Comparison of ENCODE assay signal across 1 cellular context in the genomic region with DNA sequence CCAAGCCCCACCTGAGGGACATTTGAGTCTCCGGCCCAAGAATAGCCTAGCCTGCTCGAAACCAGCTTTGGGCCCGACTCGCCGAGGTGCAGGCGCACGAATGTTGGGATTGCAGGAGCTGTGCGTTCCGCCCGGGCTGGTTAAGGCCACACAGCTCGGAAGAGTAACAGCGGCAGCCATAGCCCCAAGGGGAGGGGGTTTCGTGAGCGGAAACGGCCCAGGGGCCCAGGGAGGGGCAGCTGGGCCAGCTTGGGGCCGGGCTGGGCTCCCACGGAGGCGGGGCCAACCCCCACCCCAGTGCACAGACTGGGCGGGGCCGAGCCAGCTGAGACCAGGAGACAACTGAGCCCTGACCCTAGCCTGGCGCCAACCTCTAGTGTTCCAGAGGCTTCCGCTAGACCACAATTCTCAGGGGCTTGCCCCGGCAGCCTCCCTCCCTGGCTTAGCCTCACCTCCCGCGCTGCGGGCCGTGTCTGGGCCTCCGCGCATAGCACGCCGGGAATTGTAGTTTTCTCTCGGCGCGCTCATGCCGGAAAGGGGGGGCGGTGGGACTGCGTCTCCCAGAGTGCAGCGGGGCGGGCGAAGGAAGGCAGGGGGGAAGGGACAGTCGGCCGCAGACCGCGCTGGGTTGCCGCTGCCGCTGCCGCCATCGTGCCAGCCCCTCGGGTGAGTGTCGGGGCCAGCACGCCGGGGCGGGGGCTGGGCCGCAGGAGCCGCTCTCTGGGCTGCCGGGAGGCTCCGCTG.
TF ChIP-seq lines count a peak whose summit lies in the region.

A gene (plus strand): TSS at position 614 of the 744 bp plus-strand sequence. CDS start 18,198 bp downstream, outside the sequence.

TF ChIP-seq in WTC11, 78 proteins besides CTCF, POLR2A, EP300 and RAD21 (continued from another document):
- TF ChIP-seq, protein P1, sequence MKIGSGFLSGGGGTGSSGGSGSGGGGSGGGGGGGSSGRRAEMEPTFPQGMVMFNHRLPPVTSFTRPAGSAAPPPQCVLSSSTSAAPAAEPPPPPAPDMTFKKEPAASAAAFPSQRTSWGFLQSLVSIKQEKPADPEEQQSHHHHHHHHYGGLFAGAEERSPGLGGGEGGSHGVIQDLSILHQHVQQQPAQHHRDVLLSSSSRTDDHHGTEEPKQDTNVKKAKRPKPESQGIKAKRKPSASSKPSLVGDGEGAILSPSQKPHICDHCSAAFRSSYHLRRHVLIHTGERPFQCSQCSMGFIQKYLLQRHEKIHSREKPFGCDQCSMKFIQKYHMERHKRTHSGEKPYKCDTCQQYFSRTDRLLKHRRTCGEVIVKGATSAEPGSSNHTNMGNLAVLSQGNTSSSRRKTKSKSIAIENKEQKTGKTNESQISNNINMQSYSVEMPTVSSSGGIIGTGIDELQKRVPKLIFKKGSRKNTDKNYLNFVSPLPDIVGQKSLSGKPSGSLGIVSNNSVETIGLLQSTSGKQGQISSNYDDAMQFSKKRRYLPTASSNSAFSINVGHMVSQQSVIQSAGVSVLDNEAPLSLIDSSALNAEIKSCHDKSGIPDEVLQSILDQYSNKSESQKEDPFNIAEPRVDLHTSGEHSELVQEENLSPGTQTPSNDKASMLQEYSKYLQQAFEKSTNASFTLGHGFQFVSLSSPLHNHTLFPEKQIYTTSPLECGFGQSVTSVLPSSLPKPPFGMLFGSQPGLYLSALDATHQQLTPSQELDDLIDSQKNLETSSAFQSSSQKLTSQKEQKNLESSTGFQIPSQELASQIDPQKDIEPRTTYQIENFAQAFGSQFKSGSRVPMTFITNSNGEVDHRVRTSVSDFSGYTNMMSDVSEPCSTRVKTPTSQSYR (CRISPR knock-in tag; IDR thresholded peaks at IDR 0.05): peak; percentile 96
- TF ChIP-seq TEAD1 (CRISPR knock-in tag; IDR thresholded peaks at IDR 0.05) (peak; percentile 90), ZNF416 (CRISPR knock-in tag; IDR thresholded peaks at IDR 0.05) (no peak), GTF2I (CRISPR knock-in tag; conservative IDR thresholded peaks at IDR 0.05) (peak; percentile 66; the same call in 1 of the 2 replicates), ZNF396 (CRISPR knock-in tag; IDR thresholded peaks at IDR 0.05; ENCODE audit: borderline replicate concordance) (no peak), SMAD4 (CRISPR knock-in tag; IDR thresholded peaks at IDR 0.05) (peak; percentile 79; the same call in 1 of the 2 replicates), CREM (CRISPR knock-in tag; IDR thresholded peaks at IDR 0.05) (peak; percentile 72; the same call in 1 of the 2 replicates), FOXK1 (CRISPR knock-in tag; IDR thresholded peaks at IDR 0.05) (peak; percentile 82), GABPB1 (CRISPR knock-in tag; IDR thresholded peaks at IDR 0.05) (peak; percentile 63; the same call in 1 of the 2 replicates), NFYB (CRISPR knock-in tag; conservative IDR thresholded peaks at IDR 0.05; ENCODE audit: low read depth) (no peak)
- TF ChIP-seq, protein P2, sequence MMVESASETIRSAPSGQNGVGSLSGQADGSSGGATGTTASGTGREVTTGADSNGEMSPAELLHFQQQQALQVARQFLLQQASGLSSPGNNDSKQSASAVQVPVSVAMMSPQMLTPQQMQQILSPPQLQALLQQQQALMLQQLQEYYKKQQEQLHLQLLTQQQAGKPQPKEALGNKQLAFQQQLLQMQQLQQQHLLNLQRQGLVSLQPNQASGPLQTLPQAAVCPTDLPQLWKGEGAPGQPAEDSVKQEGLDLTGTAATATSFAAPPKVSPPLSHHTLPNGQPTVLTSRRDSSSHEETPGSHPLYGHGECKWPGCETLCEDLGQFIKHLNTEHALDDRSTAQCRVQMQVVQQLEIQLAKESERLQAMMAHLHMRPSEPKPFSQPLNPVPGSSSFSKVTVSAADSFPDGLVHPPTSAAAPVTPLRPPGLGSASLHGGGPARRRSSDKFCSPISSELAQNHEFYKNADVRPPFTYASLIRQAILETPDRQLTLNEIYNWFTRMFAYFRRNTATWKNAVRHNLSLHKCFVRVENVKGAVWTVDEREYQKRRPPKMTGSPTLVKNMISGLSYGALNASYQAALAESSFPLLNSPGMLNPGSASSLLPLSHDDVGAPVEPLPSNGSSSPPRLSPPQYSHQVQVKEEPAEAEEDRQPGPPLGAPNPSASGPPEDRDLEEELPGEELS (CRISPR knock-in tag; IDR thresholded peaks at IDR 0.05): 0 out of 2 replicates have a peak, but pooled peaks have one; percentile 22
- TF ChIP-seq, protein P3, sequence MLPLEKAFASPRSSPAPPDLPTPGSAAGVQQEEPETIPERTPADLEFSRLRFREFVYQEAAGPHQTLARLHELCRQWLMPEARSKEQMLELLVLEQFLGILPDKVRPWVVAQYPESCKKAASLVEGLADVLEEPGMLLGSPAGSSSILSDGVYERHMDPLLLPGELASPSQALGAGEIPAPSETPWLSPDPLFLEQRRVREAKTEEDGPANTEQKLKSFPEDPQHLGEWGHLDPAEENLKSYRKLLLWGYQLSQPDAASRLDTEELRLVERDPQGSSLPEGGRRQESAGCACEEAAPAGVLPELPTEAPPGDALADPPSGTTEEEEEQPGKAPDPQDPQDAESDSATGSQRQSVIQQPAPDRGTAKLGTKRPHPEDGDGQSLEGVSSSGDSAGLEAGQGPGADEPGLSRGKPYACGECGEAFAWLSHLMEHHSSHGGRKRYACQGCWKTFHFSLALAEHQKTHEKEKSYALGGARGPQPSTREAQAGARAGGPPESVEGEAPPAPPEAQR (CRISPR knock-in tag; IDR thresholded peaks at IDR 0.05): no peak
- TF ChIP-seq, protein P4, sequence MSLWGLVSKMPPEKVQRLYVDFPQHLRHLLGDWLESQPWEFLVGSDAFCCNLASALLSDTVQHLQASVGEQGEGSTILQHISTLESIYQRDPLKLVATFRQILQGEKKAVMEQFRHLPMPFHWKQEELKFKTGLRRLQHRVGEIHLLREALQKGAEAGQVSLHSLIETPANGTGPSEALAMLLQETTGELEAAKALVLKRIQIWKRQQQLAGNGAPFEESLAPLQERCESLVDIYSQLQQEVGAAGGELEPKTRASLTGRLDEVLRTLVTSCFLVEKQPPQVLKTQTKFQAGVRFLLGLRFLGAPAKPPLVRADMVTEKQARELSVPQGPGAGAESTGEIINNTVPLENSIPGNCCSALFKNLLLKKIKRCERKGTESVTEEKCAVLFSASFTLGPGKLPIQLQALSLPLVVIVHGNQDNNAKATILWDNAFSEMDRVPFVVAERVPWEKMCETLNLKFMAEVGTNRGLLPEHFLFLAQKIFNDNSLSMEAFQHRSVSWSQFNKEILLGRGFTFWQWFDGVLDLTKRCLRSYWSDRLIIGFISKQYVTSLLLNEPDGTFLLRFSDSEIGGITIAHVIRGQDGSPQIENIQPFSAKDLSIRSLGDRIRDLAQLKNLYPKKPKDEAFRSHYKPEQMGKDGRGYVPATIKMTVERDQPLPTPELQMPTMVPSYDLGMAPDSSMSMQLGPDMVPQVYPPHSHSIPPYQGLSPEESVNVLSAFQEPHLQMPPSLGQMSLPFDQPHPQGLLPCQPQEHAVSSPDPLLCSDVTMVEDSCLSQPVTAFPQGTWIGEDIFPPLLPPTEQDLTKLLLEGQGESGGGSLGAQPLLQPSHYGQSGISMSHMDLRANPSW (CRISPR knock-in tag; conservative IDR thresholded peaks at IDR 0.05; ENCODE audit: low read depth): no peak
- TF ChIP-seq, protein P5, sequence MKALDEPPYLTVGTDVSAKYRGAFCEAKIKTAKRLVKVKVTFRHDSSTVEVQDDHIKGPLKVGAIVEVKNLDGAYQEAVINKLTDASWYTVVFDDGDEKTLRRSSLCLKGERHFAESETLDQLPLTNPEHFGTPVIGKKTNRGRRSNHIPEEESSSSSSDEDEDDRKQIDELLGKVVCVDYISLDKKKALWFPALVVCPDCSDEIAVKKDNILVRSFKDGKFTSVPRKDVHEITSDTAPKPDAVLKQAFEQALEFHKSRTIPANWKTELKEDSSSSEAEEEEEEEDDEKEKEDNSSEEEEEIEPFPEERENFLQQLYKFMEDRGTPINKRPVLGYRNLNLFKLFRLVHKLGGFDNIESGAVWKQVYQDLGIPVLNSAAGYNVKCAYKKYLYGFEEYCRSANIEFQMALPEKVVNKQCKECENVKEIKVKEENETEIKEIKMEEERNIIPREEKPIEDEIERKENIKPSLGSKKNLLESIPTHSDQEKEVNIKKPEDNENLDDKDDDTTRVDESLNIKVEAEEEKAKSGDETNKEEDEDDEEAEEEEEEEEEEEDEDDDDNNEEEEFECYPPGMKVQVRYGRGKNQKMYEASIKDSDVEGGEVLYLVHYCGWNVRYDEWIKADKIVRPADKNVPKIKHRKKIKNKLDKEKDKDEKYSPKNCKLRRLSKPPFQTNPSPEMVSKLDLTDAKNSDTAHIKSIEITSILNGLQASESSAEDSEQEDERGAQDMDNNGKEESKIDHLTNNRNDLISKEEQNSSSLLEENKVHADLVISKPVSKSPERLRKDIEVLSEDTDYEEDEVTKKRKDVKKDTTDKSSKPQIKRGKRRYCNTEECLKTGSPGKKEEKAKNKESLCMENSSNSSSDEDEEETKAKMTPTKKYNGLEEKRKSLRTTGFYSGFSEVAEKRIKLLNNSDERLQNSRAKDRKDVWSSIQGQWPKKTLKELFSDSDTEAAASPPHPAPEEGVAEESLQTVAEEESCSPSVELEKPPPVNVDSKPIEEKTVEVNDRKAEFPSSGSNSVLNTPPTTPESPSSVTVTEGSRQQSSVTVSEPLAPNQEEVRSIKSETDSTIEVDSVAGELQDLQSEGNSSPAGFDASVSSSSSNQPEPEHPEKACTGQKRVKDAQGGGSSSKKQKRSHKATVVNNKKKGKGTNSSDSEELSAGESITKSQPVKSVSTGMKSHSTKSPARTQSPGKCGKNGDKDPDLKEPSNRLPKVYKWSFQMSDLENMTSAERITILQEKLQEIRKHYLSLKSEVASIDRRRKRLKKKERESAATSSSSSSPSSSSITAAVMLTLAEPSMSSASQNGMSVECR (CRISPR knock-in tag; IDR thresholded peaks at IDR 0.05; ENCODE audit: borderline replicate concordance): peak; percentile 82; the same call in 1 of the 2 replicates
- TF ChIP-seq, protein P6, sequence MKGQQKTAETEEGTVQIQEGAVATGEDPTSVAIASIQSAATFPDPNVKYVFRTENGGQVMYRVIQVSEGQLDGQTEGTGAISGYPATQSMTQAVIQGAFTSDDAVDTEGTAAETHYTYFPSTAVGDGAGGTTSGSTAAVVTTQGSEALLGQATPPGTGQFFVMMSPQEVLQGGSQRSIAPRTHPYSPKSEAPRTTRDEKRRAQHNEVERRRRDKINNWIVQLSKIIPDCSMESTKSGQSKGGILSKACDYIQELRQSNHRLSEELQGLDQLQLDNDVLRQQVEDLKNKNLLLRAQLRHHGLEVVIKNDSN (CRISPR knock-in tag; IDR thresholded peaks at IDR 0.05): 0 out of 2 replicates have a peak, but pooled peaks have one; percentile 46
- TF ChIP-seq, protein P7, sequence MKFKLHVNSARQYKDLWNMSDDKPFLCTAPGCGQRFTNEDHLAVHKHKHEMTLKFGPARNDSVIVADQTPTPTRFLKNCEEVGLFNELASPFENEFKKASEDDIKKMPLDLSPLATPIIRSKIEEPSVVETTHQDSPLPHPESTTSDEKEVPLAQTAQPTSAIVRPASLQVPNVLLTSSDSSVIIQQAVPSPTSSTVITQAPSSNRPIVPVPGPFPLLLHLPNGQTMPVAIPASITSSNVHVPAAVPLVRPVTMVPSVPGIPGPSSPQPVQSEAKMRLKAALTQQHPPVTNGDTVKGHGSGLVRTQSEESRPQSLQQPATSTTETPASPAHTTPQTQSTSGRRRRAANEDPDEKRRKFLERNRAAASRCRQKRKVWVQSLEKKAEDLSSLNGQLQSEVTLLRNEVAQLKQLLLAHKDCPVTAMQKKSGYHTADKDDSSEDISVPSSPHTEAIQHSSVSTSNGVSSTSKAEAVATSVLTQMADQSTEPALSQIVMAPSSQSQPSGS (CRISPR knock-in tag; IDR thresholded peaks at IDR 0.05; ENCODE audit: borderline replicate concordance, low read depth): no peak
- TF ChIP-seq, protein P8, sequence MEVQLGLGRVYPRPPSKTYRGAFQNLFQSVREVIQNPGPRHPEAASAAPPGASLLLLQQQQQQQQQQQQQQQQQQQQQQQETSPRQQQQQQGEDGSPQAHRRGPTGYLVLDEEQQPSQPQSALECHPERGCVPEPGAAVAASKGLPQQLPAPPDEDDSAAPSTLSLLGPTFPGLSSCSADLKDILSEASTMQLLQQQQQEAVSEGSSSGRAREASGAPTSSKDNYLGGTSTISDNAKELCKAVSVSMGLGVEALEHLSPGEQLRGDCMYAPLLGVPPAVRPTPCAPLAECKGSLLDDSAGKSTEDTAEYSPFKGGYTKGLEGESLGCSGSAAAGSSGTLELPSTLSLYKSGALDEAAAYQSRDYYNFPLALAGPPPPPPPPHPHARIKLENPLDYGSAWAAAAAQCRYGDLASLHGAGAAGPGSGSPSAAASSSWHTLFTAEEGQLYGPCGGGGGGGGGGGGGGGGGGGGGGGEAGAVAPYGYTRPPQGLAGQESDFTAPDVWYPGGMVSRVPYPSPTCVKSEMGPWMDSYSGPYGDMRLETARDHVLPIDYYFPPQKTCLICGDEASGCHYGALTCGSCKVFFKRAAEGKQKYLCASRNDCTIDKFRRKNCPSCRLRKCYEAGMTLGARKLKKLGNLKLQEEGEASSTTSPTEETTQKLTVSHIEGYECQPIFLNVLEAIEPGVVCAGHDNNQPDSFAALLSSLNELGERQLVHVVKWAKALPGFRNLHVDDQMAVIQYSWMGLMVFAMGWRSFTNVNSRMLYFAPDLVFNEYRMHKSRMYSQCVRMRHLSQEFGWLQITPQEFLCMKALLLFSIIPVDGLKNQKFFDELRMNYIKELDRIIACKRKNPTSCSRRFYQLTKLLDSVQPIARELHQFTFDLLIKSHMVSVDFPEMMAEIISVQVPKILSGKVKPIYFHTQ (CRISPR knock-in tag; IDR thresholded peaks at IDR 0.05): no peak
